In the genomic region with DNA sequence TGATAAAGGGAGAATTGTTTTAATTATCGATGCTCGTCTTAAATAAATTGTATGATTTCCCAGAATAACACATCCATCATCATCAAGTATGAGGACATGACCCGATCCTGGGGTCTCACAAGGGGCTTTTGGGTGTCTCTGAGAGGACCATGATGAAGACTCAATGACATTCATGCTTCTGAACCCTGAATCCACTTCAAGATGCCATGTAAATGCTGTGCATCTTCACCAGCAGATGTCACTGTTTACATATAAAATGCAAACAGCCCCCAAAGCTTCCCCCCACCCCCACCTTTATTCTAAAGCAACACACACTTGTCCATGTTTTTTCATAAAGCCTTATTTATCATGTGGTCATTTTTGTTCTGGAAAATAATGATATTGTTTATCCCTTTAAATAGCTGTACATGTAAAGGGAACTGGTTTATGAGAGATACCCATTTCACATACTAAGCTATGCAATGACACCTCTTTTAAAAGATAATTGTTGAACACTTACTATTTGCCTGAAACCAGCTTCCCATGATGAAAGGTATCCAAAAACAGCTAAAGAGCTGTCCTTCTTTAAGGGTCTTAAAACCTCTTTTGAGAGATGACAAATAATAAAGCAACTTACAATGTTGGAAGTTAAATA, we compare ENCODE assay signal across 8 cellular contexts.
DNase-seq lines count a peak whose midpoint lies in the region; ATAC-seq and TF ChIP-seq lines count a peak whose summit lies in the region.

No MANE protein-coding gene starts in this region.

- H3K27me3 Mint-ChIP-seq in nephron progenitor cell (ENCODE audit: low read depth, poor library complexity) = peaks cover 6% of the 10 kb centered on the region
- no peaks in the 10 kb centered on the region for H3K27me3 Mint-ChIP-seq in activated T-cell treated with anti-CD3 and anti-CD28 coated beads, Interleukin-2, amount 50 U/mL, for 72 hours (ENCODE audit: low read depth)

- no peak overlapping the region for H3K4me3 Mint-ChIP-seq in nephron progenitor cell
- H3K4me3 Mint-ChIP-seq in activated T-cell treated with anti-CD3 and anti-CD28 coated beads, Interleukin-2, amount 50 U/mL, for 72 hours = no peak overlapping the region

- DNase-seq in NCI-H2227 (lab: John Stamatoyannopoulos, UW; ENCODE audit: unreplicated experiment) = peak; percentile 19
- no peak for DNase-seq in NCI-H2227 treated with DMSO at 0.1 percent for 48 hours (lab: John Stamatoyannopoulos, UW)
- DNase-seq in NB4 (ENCODE audit: low read depth) = peak; percentile 47
- DNase-seq in dermis blood vessel endothelial cell = peak; percentile 32
- DNase-seq in nephron progenitor cell = peak; percentile 16
- DNase-seq in activated T-cell treated with anti-CD3 and anti-CD28 coated beads, Interleukin-2, amount 50 U/mL, for 72 hours = no peak

- H3K4me3 ChIP-seq in NB4 (ENCODE audit: low read depth, low read length) = no peak overlapping the region

- H3K27ac Mint-ChIP-seq in nephron progenitor cell = no peak overlapping the region
- no peak overlapping the region for H3K27ac Mint-ChIP-seq in activated T-cell treated with anti-CD3 and anti-CD28 coated beads, Interleukin-2, amount 50 U/mL, for 72 hours

- no peak for ATAC-seq in activated T-cell treated with anti-CD3 and anti-CD28 coated beads, Interleukin-2, amount 50 U/mL, for 72 hours (replicated peaks in 1 of 2)
- no peak for ATAC-seq in GM19328 (IDR thresholded peaks at IDR 0.05; ENCODE audit: unreplicated experiment)
- no peak for ATAC-seq in GM21825 (IDR thresholded peaks at IDR 0.05; ENCODE audit: unreplicated experiment)

- no peak for TF ChIP-seq POLR2A in NB4 (IDR thresholded peaks at IDR 0.05; ENCODE audit: extremely low read depth, insufficient read length)

- peaks cover 5% of the 10 kb centered on the region for H3K4me1 Mint-ChIP-seq in nephron progenitor cell
- no peaks in the 10 kb centered on the region for H3K4me1 Mint-ChIP-seq in activated T-cell treated with anti-CD3 and anti-CD28 coated beads, Interleukin-2, amount 50 U/mL, for 72 hours (ENCODE audit: low read depth)

- TF ChIP-seq CTCF in NB4 (IDR thresholded peaks at IDR 0.05; ENCODE audit: low read depth, low read length) (peak; percentile 52), nephron progenitor cell (IDR thresholded peaks at IDR 0.05) (peak; percentile 74)

- peaks cover 2% of the 10 kb centered on the region for H3K36me3 Mint-ChIP-seq in nephron progenitor cell (ENCODE audit: low read depth)
- no peaks in the 10 kb centered on the region for H3K36me3 Mint-ChIP-seq in activated T-cell treated with anti-CD3 and anti-CD28 coated beads, Interleukin-2, amount 50 U/mL, for 72 hours (ENCODE audit: insufficient read depth in 2 of 2)

- H3K9me3 Mint-ChIP-seq in nephron progenitor cell = peaks cover 2% of the 10 kb centered on the region
- no peaks in the 10 kb centered on the region for H3K9me3 Mint-ChIP-seq in activated T-cell treated with anti-CD3 and anti-CD28 coated beads, Interleukin-2, amount 50 U/mL, for 72 hours

Comparison
In these comparisons a context has a peak if more than half of its experiments do, and no peak if none do; other contexts are left out.
1. DNase-seq: peak in NCI-H2227 (single experiment), NB4 (single experiment), dermis blood vessel endothelial cell (single experiment) and nephron progenitor cell (single experiment); none in NCI-H2227 treated with DMSO at 0.1 percent for 48 hours (single experiment) and activated T-cell treated with anti-CD3 and anti-CD28 coated beads, Interleukin-2, amount 50 U/mL, for 72 hours (0 of 2).